In genomic region chr1:20440785-20441200, GRCh38 we compare ENCODE assay signal across 1 cellular context.
TF ChIP-seq lines count a peak whose summit lies in the region.

No MANE protein-coding gene starts in this region.

TF ChIP-seq in K562, 482 proteins besides CTCF, POLR2A, EP300 and RAD21 (continued from another document and continues in another):
- TF ChIP-seq ARID4B (CRISPR knock-in tag; IDR thresholded peaks at IDR 0.05) (no peak), ZBTB2 (IDR thresholded peaks at IDR 0.05) (no peak), SMAD4 (CRISPR knock-in tag; conservative IDR thresholded peaks at IDR 0.05) (no peak), FOXP1 (CRISPR knock-in tag; IDR thresholded peaks at IDR 0.05) (no peak), DIDO1 (tag; IDR thresholded peaks at IDR 0.05; ENCODE audit: low read depth) (peak; percentile 56; the same call in 1 of the 2 replicates), LARP7 (IDR thresholded peaks at IDR 0.05) (no peak), EZH2 (IDR thresholded peaks at IDR 0.05; ENCODE audit: borderline replicate concordance, low read depth, low read length) (no peak), E2F6 (IDR thresholded peaks at IDR 0.05; ENCODE audit: borderline replicate concordance in 1 of 2, extremely low read depth in 1 of 2, insufficient read depth in 1 of 2, insufficient read length in 1 of 2, low read depth in 1 of 2, low read length in 1 of 2, poor library complexity in 1 of 2, severe bottlenecking in 1 of 2) (no peak), ZNF584 (CRISPR knock-in tag; IDR thresholded peaks at IDR 0.05; ENCODE audit: low read depth) (no peak), DACH1 (IDR thresholded peaks at IDR 0.05; ENCODE audit: partially characterized antibody) (no peak), HDAC1 (IDR thresholded peaks at IDR 0.05) (no peak), CBX2 (IDR thresholded peaks at IDR 0.05; ENCODE audit: insufficient read depth, low read length, poor library complexity, severe bottlenecking) (no peak), JUNB (CRISPR knock-in tag; conservative IDR thresholded peaks at IDR 0.05) (no peak), PRPF4 (IDR thresholded peaks at IDR 0.05; ENCODE audit: insufficient read depth, low read depth, low read length, poor library complexity, severe bottlenecking) (no peak), NFYB (IDR thresholded peaks at IDR 0.05; ENCODE audit: extremely low read depth, insufficient read length) (peak; percentile 42), ZNF143 (CRISPR knock-in tag; IDR thresholded peaks at IDR 0.05) (peak; percentile 93), GATAD2B (IDR thresholded peaks at IDR 0.05; ENCODE audit: borderline replicate concordance) (no peak), NR1H2 (CRISPR knock-in tag; IDR thresholded peaks at IDR 0.05) (no peak), TSHZ1 (CRISPR knock-in tag; IDR thresholded peaks at IDR 0.05) (no peak), ZNF586 (CRISPR knock-in tag; conservative IDR thresholded peaks at IDR 0.05) (no peak), TFE3 (CRISPR knock-in tag; IDR thresholded peaks at IDR 0.05) (0 out of 2 replicates have a peak, but pooled peaks have one; percentile 24), CHD4 (IDR thresholded peaks at IDR 0.05; ENCODE audit: insufficient read depth, insufficient replicate concordance, low read depth, low read length, poor library complexity, severe bottlenecking) (no peak), MEIS2 (IDR thresholded peaks at IDR 0.05; ENCODE audit: partially characterized antibody) (no peak), ZNF217 (CRISPR knock-in tag; IDR thresholded peaks at IDR 0.05) (no peak), ASH1L (IDR thresholded peaks at IDR 0.05; ENCODE audit: borderline replicate concordance, low read depth, partially characterized antibody) (no peak), MGA (IDR thresholded peaks at IDR 0.05) (peak; percentile 14; the same call in 1 of the 2 replicates), HMGXB4 (CRISPR knock-in tag; IDR thresholded peaks at IDR 0.05) (no peak), L3MBTL2 (IDR thresholded peaks at IDR 0.05) (peak; percentile 47)
